In the genomic region with DNA sequence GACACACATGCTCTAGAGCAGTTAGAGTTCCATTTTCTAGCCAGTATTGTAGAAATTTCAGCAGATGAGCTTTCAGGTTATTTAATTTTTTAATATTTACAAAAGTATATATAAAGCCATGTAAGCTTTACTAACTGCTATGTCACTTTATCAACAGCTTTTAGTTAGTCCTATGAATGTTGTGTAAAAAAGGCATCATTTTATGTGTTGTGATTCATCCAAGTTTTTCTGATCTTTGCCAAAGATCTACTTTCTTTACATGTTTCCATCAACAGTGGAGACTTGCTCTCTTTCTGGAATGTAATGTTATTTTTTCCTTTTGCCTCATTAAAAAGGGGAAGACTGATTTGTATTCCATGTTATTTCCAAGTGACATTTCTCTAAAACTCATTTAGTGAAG, we compare ENCODE assay signal across 27 cellular contexts.
"Had no signal": no experiment of that assay in that cellular context is flagged by ENCODE, and none has a peak within 500 bp of the region (broad histone marks: within the 10 kb centered on the region; RNA-seq: fewer than 3 reads in every experiment).

No MANE protein-coding gene starts in this region.

- DNase-seq: colonic mucosa; effector CD8-positive, alpha-beta T cell; endodermal cell; foreskin fibroblast; gastrocnemius medialis; head of caudate nucleus; kidney; mesendoderm; midbrain; naive thymus-derived CD8-positive, alpha-beta T cell; nephron progenitor cell; nucleus accumbens; sigmoid colon; spleen; stimulated activated CD4-positive, alpha-beta T cell treated with anti-CD3 and anti-CD28 coated beads, Interleukin-4, amount 100 ng/mL, for 4 hours; stimulated activated naive CD8-positive, alpha-beta T cell treated with anti-CD3 and anti-CD28 coated beads, Interleukin-15, Interleukin-2, amounts not matched to agents 100 U/mL and 50 U/mL, for 24 hours; upper lobe of left lung had no signal

- H3K4me3 ChIP-seq: colonic mucosa, esophagus muscularis mucosa, gastrocnemius medialis, hepatocyte, prostate gland, right atrium auricular region, sigmoid colon, skin epidermis, spleen, thoracic aorta, tibial nerve, upper lobe of left lung had no signal

- H3K9me3 Mint-ChIP-seq: nephron progenitor cell had no signal

- H3K36me3 ChIP-seq: colonic mucosa, esophagus muscularis mucosa, gastrocnemius medialis, prostate gland, right atrium auricular region, sigmoid colon, spleen, thoracic aorta, tibial nerve, upper lobe of left lung had no signal

- ATAC-seq: gastrocnemius medialis; left lobe of liver; naive thymus-derived CD8-positive, alpha-beta T cell; stimulated activated memory B cell treated with anti-CD40 and anti-IgM and Interleukin-4, amounts not matched to agents 10 μg/mL and 1 μg/mL and 100 μg/mL, for 72 hours; stimulated activated naive CD8-positive, alpha-beta T cell treated with anti-CD3 and anti-CD28 coated beads, Interleukin-15, Interleukin-2, amounts not matched to agents 100 U/mL and 50 U/mL, for 24 hours had no signal

- H3K4me3 Mint-ChIP-seq: dendritic cell treated with granulocyte-macrophage colony-stimulating factor and Interleukin-4, amounts not matched to agents 40 ng/mL and 50 ng/mL, for 4 days; endodermal cell; naive thymus-derived CD8-positive, alpha-beta T cell; nephron progenitor cell; stimulated activated memory B cell treated with anti-CD40 and anti-IgM and Interleukin-4, amounts not matched to agents 10 μg/mL and 1 μg/mL and 100 μg/mL, for 72 hours had no signal

- H3K27ac Mint-ChIP-seq: dendritic cell treated with granulocyte-macrophage colony-stimulating factor and Interleukin-4, amounts not matched to agents 40 ng/mL and 50 ng/mL, for 4 days; endodermal cell; naive thymus-derived CD8-positive, alpha-beta T cell; nephron progenitor cell; stimulated activated memory B cell treated with anti-CD40 and anti-IgM and Interleukin-4, amounts not matched to agents 10 μg/mL and 1 μg/mL and 100 μg/mL, for 72 hours had no signal

- H3K36me3 Mint-ChIP-seq: naive thymus-derived CD8-positive, alpha-beta T cell; stimulated activated memory B cell treated with anti-CD40 and anti-IgM and Interleukin-4, amounts not matched to agents 10 μg/mL and 1 μg/mL and 100 μg/mL, for 72 hours had no signal

- H3K4me1 Mint-ChIP-seq: naive thymus-derived CD8-positive, alpha-beta T cell; nephron progenitor cell; stimulated activated memory B cell treated with anti-CD40 and anti-IgM and Interleukin-4, amounts not matched to agents 10 μg/mL and 1 μg/mL and 100 μg/mL, for 72 hours had no signal

- H3K27me3 ChIP-seq: colonic mucosa, esophagus muscularis mucosa, gastrocnemius medialis, hepatocyte, right atrium auricular region, sigmoid colon, spleen, tibial nerve, upper lobe of left lung had no signal

- H3K27me3 Mint-ChIP-seq: dendritic cell treated with granulocyte-macrophage colony-stimulating factor and Interleukin-4, amounts not matched to agents 40 ng/mL and 50 ng/mL, for 4 days; stimulated activated memory B cell treated with anti-CD40 and anti-IgM and Interleukin-4, amounts not matched to agents 10 μg/mL and 1 μg/mL and 100 μg/mL, for 72 hours had no signal

- H3K9me3 ChIP-seq: colonic mucosa, esophagus muscularis mucosa, gastrocnemius medialis, prostate gland, right atrium auricular region, sigmoid colon, spleen, thoracic aorta, tibial nerve, upper lobe of left lung had no signal

- H3K4me1 ChIP-seq: colonic mucosa, esophagus muscularis mucosa, gastrocnemius medialis, prostate gland, right atrium auricular region, sigmoid colon, spleen, tibial nerve, upper lobe of left lung had no signal
